Comparison of ENCODE assay signal across 1 cellular context in genomic region chr1:34711936-34712688, GRCh38.
TF ChIP-seq lines count a peak whose summit lies in the region.

No MANE protein-coding gene starts in this region.

TF ChIP-seq in K562, 482 proteins besides CTCF, POLR2A, EP300 and RAD21 (continued from another document):
- TF ChIP-seq RNF219 (CRISPR knock-in tag; IDR thresholded peaks at IDR 0.05) (no peak), ZNF3 (CRISPR knock-in tag; IDR thresholded peaks at IDR 0.05) (no peak)
- TF ChIP-seq, protein P1, sequence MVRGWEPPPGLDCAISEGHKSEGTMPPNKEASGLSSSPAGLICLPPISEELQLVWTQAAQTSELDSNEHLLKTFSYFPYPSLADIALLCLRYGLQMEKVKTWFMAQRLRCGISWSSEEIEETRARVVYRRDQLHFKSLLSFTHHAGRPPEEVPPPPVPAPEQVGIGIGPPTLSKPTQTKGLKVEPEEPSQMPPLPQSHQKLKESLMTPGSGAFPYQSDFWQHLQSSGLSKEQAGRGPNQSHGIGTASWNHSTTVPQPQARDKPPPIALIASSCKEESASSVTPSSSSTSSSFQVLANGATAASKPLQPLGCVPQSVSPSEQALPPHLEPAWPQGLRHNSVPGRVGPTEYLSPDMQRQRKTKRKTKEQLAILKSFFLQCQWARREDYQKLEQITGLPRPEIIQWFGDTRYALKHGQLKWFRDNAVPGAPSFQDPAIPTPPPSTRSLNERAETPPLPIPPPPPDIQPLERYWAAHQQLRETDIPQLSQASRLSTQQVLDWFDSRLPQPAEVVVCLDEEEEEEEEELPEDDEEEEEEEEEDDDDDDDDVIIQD (CRISPR knock-in tag; IDR thresholded peaks at IDR 0.05), result no peak
TF ChIP-seq in K562: peak in this region for 1.
